ENCODE assay signal across 8 cellular contexts in genomic region chr1:181179980-181180964, GRCh38.
DNase-seq lines count a peak whose midpoint lies in the region; ATAC-seq and TF ChIP-seq lines count a peak whose summit lies in the region.

No MANE protein-coding gene starts in this region.

- peaks cover 18% of the 10 kb centered on the region for H3K4me1 Mint-ChIP-seq in CD8-positive, alpha-beta T cell (ENCODE audit: low read depth)
- H3K4me1 Mint-ChIP-seq in WTC11 (peaks cover 34% of the 10 kb centered on the region), endodermal cell (peaks cover 40% of the 10 kb centered on the region), neural crest cell (peaks cover 20% of the 10 kb centered on the region)

- H3K27me3 Mint-ChIP-seq in CD8-positive, alpha-beta T cell (ENCODE audit: low read depth) = peaks cover 3% of the 10 kb centered on the region
- H3K27me3 Mint-ChIP-seq in WTC11 (ENCODE audit: low read depth) (peaks cover 13% of the 10 kb centered on the region), endodermal cell (ENCODE audit: insufficient read depth) (peaks cover 14% of the 10 kb centered on the region), neural crest cell (ENCODE audit: low read depth) (peaks cover 74% of the 10 kb centered on the region)

- no peaks in the 10 kb centered on the region for H3K9me3 Mint-ChIP-seq in CD8-positive, alpha-beta T cell
- H3K9me3 Mint-ChIP-seq in WTC11 = peaks cover 11% of the 10 kb centered on the region; the same call in 1 of the 2 replicates
- H3K9me3 Mint-ChIP-seq in endodermal cell = peaks cover 8% of the 10 kb centered on the region
- no peaks in the 10 kb centered on the region for H3K9me3 Mint-ChIP-seq in neural crest cell

- no peak for TF ChIP-seq CTCF in CD8-positive, alpha-beta T cell (IDR thresholded peaks at IDR 0.05)
- TF ChIP-seq CTCF in WTC11 (IDR thresholded peaks at IDR 0.05) = no peak
- TF ChIP-seq CTCF in endodermal cell (conservative IDR thresholded peaks at IDR 0.05) = no peak
- no peak for TF ChIP-seq CTCF in neural crest cell (conservative IDR thresholded peaks at IDR 0.05)

- no peaks in the 10 kb centered on the region for H3K36me3 Mint-ChIP-seq in CD8-positive, alpha-beta T cell
- no peaks in the 10 kb centered on the region for H3K36me3 Mint-ChIP-seq in WTC11
- no peaks in the 10 kb centered on the region for H3K36me3 Mint-ChIP-seq in endodermal cell (ENCODE audit: low read depth)
- no peaks in the 10 kb centered on the region for H3K36me3 Mint-ChIP-seq in neural crest cell (ENCODE audit: low read depth)

- H3K36me3 ChIP-seq in CD8-positive, alpha-beta T cell (ENCODE audit: insufficient read depth, low read length) = no peaks in the 10 kb centered on the region
- no peaks in the 10 kb centered on the region for H3K36me3 ChIP-seq in endodermal cell (ENCODE audit: control insufficient read depth, insufficient read depth, low read length)

- peak overlapping the region; percentile 52 for H3K27ac Mint-ChIP-seq in CD8-positive, alpha-beta T cell
- H3K27ac Mint-ChIP-seq in WTC11 = peak overlapping the region; percentile 71
- peak overlapping the region; percentile 94 for H3K27ac Mint-ChIP-seq in endodermal cell
- H3K27ac Mint-ChIP-seq in neural crest cell (ENCODE audit: unreplicated experiment) = no peak overlapping the region

- peak overlapping the region; percentile 16 for H3K4me3 Mint-ChIP-seq in CD8-positive, alpha-beta T cell
- H3K4me3 Mint-ChIP-seq in WTC11 (peak overlapping the region; percentile 33), endodermal cell (peak overlapping the region; percentile 33), neural crest cell (peak overlapping the region; percentile 2)

- H3K9ac ChIP-seq in endodermal cell (ENCODE audit: extremely low read depth, low read length, poor library complexity, severe bottlenecking) = peak overlapping the region; percentile 62

- peaks cover 16% of the 10 kb centered on the region for H3K4me1 ChIP-seq in CD8-positive, alpha-beta T cell (ENCODE audit: insufficient read depth, low read length)
- peaks cover 10% of the 10 kb centered on the region for H3K4me1 ChIP-seq in endodermal cell (ENCODE audit: control insufficient read depth, insufficient read depth, low read length)

- no peak overlapping the region for H3K27ac ChIP-seq in CD8-positive, alpha-beta T cell (ENCODE audit: low read depth, low read length)
- peak overlapping the region; percentile 71 for H3K27ac ChIP-seq in endodermal cell (ENCODE audit: low read depth, low read length)

- WGBS in endodermal cell (ENCODE audit: insufficient coverage in 1 of 2, insufficient read length in 1 of 2), 2 experiments = 13 to 20% methylated on average over 9 to 15 of the region's 15 CpGs

- peak; percentile 78 for ATAC-seq in CD8-positive, alpha-beta T cell
- peak; percentile 64 for ATAC-seq in WTC11
- no peak for ATAC-seq in HG03521 (IDR thresholded peaks at IDR 0.05; ENCODE audit: unreplicated experiment)
- no peak for ATAC-seq in HG03432 (IDR thresholded peaks at IDR 0.05; ENCODE audit: unreplicated experiment)

- H3K27me3 ChIP-seq in CD8-positive, alpha-beta T cell (ENCODE audit: insufficient read depth, low read length) = no peaks in the 10 kb centered on the region
- H3K27me3 ChIP-seq in endodermal cell (ENCODE audit: control insufficient read depth, insufficient read depth, low read length, poor library complexity, severe bottlenecking) = no peaks in the 10 kb centered on the region

- POLR2A ChIA-PET in CD8-positive, alpha-beta T cell (lab: Charles Lee) = no interaction called here
- POLR2A ChIA-PET in WTC11 (lab: Charles Lee) = no interaction called here

- DNase-seq in CD8-positive, alpha-beta T cell = peak in 4 of 7 experiments; percentile 20 to 53 (median 36)
- peak; percentile 93 for DNase-seq in NCI-H1092 treated with DMSO at 0.1 percent for 48 hours (lab: John Stamatoyannopoulos, UW)
- peak; percentile 61 for DNase-seq in WTC11 (ENCODE audit: low spot score)
- peak; percentile 82 for DNase-seq in endodermal cell
- DNase-seq in neural crest cell (ENCODE audit: low read depth, low spot score) = peak; percentile 15
- DNase-seq in HUDEP-2 (lab: John Stamatoyannopoulos, UW; ENCODE audit: unreplicated experiment in 76 of 76) = no peak

- no peaks in the 10 kb centered on the region for H3K9me3 ChIP-seq in CD8-positive, alpha-beta T cell (ENCODE audit: low read length)
- peaks cover 10% of the 10 kb centered on the region for H3K9me3 ChIP-seq in endodermal cell (ENCODE audit: control insufficient read depth, low read length)

- intact Hi-C loops in CD8-positive, alpha-beta T cell (cut with DNase I, micrococcal nuclease) = no loop called here

- no peak overlapping the region for H3K4me3 ChIP-seq in CD8-positive, alpha-beta T cell (ENCODE audit: low read depth, low read length)
- peak overlapping the region; percentile 21 for H3K4me3 ChIP-seq in endodermal cell (ENCODE audit: low read length)

- CTCF ChIA-PET in CD8-positive, alpha-beta T cell (lab: Charles Lee) = interaction anchor here (0.9 to 2.2 kb wide), 7 partner anchors 8 to 249 kb away, joined by 3 to 12 read pairs (median 4); no protein-coding TSS in a partner anchor
- CTCF ChIA-PET in WTC11 (lab: Charles Lee) = interaction anchor here (0.6 to 4.3 kb wide), 9 partner anchors 9 to 679 kb away, joined by 3 to 34 read pairs (median 4); no protein-coding TSS in a partner anchor

TF ChIP-seq in WTC11, 78 proteins besides CTCF, POLR2A, EP300 and RAD21 (continues in another document):
- no peak for TF ChIP-seq ZNF121 (CRISPR knock-in tag; IDR thresholded peaks at IDR 0.05)
- TF ChIP-seq, protein P1, sequence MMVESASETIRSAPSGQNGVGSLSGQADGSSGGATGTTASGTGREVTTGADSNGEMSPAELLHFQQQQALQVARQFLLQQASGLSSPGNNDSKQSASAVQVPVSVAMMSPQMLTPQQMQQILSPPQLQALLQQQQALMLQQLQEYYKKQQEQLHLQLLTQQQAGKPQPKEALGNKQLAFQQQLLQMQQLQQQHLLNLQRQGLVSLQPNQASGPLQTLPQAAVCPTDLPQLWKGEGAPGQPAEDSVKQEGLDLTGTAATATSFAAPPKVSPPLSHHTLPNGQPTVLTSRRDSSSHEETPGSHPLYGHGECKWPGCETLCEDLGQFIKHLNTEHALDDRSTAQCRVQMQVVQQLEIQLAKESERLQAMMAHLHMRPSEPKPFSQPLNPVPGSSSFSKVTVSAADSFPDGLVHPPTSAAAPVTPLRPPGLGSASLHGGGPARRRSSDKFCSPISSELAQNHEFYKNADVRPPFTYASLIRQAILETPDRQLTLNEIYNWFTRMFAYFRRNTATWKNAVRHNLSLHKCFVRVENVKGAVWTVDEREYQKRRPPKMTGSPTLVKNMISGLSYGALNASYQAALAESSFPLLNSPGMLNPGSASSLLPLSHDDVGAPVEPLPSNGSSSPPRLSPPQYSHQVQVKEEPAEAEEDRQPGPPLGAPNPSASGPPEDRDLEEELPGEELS (CRISPR knock-in tag; IDR thresholded peaks at IDR 0.05) = no peak
- TF ChIP-seq, protein P2, sequence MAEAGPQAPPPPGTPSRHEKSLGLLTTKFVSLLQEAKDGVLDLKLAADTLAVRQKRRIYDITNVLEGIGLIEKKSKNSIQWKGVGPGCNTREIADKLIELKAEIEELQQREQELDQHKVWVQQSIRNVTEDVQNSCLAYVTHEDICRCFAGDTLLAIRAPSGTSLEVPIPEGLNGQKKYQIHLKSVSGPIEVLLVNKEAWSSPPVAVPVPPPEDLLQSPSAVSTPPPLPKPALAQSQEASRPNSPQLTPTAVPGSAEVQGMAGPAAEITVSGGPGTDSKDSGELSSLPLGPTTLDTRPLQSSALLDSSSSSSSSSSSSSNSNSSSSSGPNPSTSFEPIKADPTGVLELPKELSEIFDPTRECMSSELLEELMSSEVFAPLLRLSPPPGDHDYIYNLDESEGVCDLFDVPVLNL (CRISPR knock-in tag; IDR thresholded peaks at IDR 0.05; ENCODE audit: borderline replicate concordance, low read depth) = no peak
- TF ChIP-seq ZMAT4 (CRISPR knock-in tag; IDR thresholded peaks at IDR 0.05) = no peak
- no peak for TF ChIP-seq MXD4 (CRISPR knock-in tag; IDR thresholded peaks at IDR 0.05; ENCODE audit: borderline replicate concordance)
- TF ChIP-seq KAT7 (CRISPR knock-in tag; IDR thresholded peaks at IDR 0.05; ENCODE audit: borderline replicate concordance) = no peak
- TF ChIP-seq ZNF512 (CRISPR knock-in tag; IDR thresholded peaks at IDR 0.05; ENCODE audit: borderline replicate concordance) = no peak
- TF ChIP-seq ZNF138 (CRISPR knock-in tag; conservative IDR thresholded peaks at IDR 0.05) = peak; percentile 66; the same call in 1 of the 2 replicates
- TF ChIP-seq ZNF396 (CRISPR knock-in tag; IDR thresholded peaks at IDR 0.05; ENCODE audit: borderline replicate concordance) = no peak
- TF ChIP-seq ZNF263 (CRISPR knock-in tag; IDR thresholded peaks at IDR 0.05; ENCODE audit: low read depth) = no peak

Comparison
In these comparisons a context has a peak if more than half of its experiments do, and no peak if none do; other contexts are left out.
1. ATAC-seq: peak in CD8-positive, alpha-beta T cell (single experiment) and WTC11 (single experiment); none in HG03521 (single experiment) and HG03432 (single experiment).
2. DNase-seq: peak in CD8-positive, alpha-beta T cell (4 of 7), NCI-H1092 treated with DMSO at 0.1 percent for 48 hours (single experiment), WTC11 (single experiment), endodermal cell (single experiment) and neural crest cell (single experiment); none in HUDEP-2 (0 of 76).
3. Peak in every context shown above with its lines, with median percentiles within 50 percentile points of each other: H3K4me3 Mint-ChIP-seq.